Comparison of ENCODE assay signal across 30 cellular contexts in the genomic region with DNA sequence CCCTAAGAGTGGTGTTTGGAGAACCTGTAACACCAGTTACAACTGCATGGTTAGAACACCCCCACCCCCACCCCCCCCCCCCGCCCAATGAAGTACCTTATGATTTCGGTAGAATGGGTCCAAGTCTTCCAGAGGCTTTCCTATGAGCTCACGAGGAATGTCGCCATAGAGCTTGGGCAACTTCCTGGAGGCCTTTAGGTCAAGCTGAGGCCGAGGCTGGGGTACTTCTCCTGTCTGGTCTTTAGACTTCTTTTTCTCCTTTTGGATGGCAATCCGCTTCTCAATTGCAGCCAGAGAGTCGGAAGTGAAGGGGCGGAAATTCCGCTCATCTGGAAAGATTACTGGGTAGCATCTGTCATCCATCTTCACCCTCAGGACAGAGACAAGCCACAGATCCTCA.
"Had no signal": no experiment of that assay in that cellular context is flagged by ENCODE, and none has a peak within 500 bp of the region (broad histone marks: within the 10 kb centered on the region; RNA-seq: fewer than 3 reads in every experiment).

No MANE protein-coding gene starts in this region.

- H3K9me3 ChIP-seq: esophagus squamous epithelium, gastroesophageal sphincter had no signal

- H3K9me3 Mint-ChIP-seq: activated B cell treated with CpG ODN at 0.5 μM for 24 hours; activated CD8-positive, alpha-beta T cell treated with anti-CD3 and anti-CD28 coated beads for 36 hours; activated T-cell treated with anti-CD3 and anti-CD28 coated beads, Interleukin-2, amount 50 U/mL, for 4 hours; activated T-helper 17 cell treated with anti-CD3 and anti-CD28 coated beads, Interleukin-2, amount 50 U/mL, for 72 hours; central memory CD8-positive, alpha-beta T cell; effector memory CD8-positive, alpha-beta T cell; T-helper 2 cell treated with Interferon-gamma antibody and Interleukin-4, amounts not matched to agents 5 μg/mL and 100 μg/mL, for 36 hours had no signal

- H3K4me1 ChIP-seq: esophagus squamous epithelium, gastroesophageal sphincter had no signal

- H3K4me1 Mint-ChIP-seq: activated B cell treated with CpG ODN at 0.5 μM for 24 hours; activated T-helper 17 cell treated with anti-CD3 and anti-CD28 coated beads, Interleukin-2, amount 50 U/mL, for 72 hours; central memory CD8-positive, alpha-beta T cell; T-helper 17 cell had no signal

- H3K4me3 Mint-ChIP-seq: activated B cell treated with CpG ODN at 0.5 μM for 24 hours; activated CD8-positive, alpha-beta T cell treated with anti-CD3 and anti-CD28 coated beads for 36 hours; activated naive CD8-positive, alpha-beta T cell; activated T-cell treated with anti-CD3 and anti-CD28 coated beads, Interleukin-2, amount 50 U/mL, for 4 hours; activated T-helper 17 cell treated with anti-CD3 and anti-CD28 coated beads, Interleukin-2, amount 50 U/mL, for 72 hours; central memory CD8-positive, alpha-beta T cell; effector memory CD8-positive, alpha-beta T cell; T-helper 17 cell; T-helper 2 cell treated with Interferon-gamma antibody and Interleukin-4, amounts not matched to agents 5 μg/mL and 100 μg/mL, for 36 hours had no signal

- H3K36me3 Mint-ChIP-seq: activated naive CD8-positive, alpha-beta T cell had no signal

- H3K4me3 ChIP-seq: coronary artery, esophagus squamous epithelium, gastroesophageal sphincter had no signal

- H3K27me3 ChIP-seq: brain microvascular endothelial cell, esophagus squamous epithelium, gastroesophageal sphincter had no signal

- DNase-seq: activated B cell treated with CpG ODN at 0.5 μM for 24 hours; activated CD4-positive, alpha-beta T cell treated with anti-CD3 and anti-CD28 coated beads for 48 hours; activated CD4-positive, alpha-beta T cell treated with anti-CD3 and anti-CD28 coated beads, Interleukin-2, amount 50 U/mL, for 1 hour; activated CD4-positive, alpha-beta T cell treated with anti-CD3 and anti-CD28 coated beads, Interleukin-2, amount 50 U/mL, for 48 hours; activated CD8-positive, alpha-beta memory T cell treated with anti-CD3 and anti-CD28 coated beads for 24 hours; activated CD8-positive, alpha-beta T cell treated with anti-CD3 and anti-CD28 coated beads for 36 hours; activated effector memory CD4-positive, alpha-beta T cell treated with Interleukin-2 at 50 U/mL for 16 hours; activated gamma-delta T cell treated with Interleukin-2 at 50 U/mL for 16 hours; activated naive CD4-positive, alpha-beta T cell treated with anti-CD3 and anti-CD28 coated beads, Interleukin-2, amount 50 U/mL, for 16 hours; activated naive CD4-positive, alpha-beta T cell treated with Interleukin-2 at 50 U/mL for 16 hours; activated T-cell treated with anti-CD3 and anti-CD28 coated beads, Interleukin-2, amount 50 U/mL, for 4 hours; amniotic stem cell; anterior cingulate cortex; brain microvascular endothelial cell; dermis blood vessel endothelial cell; effector CD4-positive, alpha-beta T cell; effector memory CD8-positive, alpha-beta T cell; erythroblast; esophagus squamous epithelium; foreskin melanocyte; T-helper 1 cell; T-helper 17 cell had no signal

- H3K27me3 Mint-ChIP-seq: activated CD8-positive, alpha-beta T cell treated with anti-CD3 and anti-CD28 coated beads for 36 hours; activated naive CD8-positive, alpha-beta T cell had no signal

- H3K36me3 ChIP-seq: brain microvascular endothelial cell, esophagus squamous epithelium, gastroesophageal sphincter had no signal

- H3K27ac ChIP-seq: brain microvascular endothelial cell, coronary artery, esophagus squamous epithelium, gastroesophageal sphincter, VCaP had no signal

- ATAC-seq: activated CD4-positive, CD25-positive, alpha-beta regulatory T cell treated with anti-CD3 and anti-CD28 coated beads, Interleukin-2, amount 50 U/mL, for 24 hours; activated CD8-positive, alpha-beta T cell treated with anti-CD3 and anti-CD28 coated beads for 36 hours; activated T-cell treated with anti-CD3 and anti-CD28 coated beads, Interleukin-2, amount 50 U/mL, for 4 hours; activated T-helper 17 cell treated with anti-CD3 and anti-CD28 coated beads, Interleukin-2, amount 50 U/mL, for 72 hours; effector memory CD8-positive, alpha-beta T cell; gastroesophageal sphincter; T-helper 17 cell had no signal

- H3K27ac Mint-ChIP-seq: activated B cell treated with CpG ODN at 0.5 μM for 24 hours; activated CD8-positive, alpha-beta T cell treated with anti-CD3 and anti-CD28 coated beads for 36 hours; activated naive CD8-positive, alpha-beta T cell; activated T-helper 17 cell treated with anti-CD3 and anti-CD28 coated beads, Interleukin-2, amount 50 U/mL, for 72 hours; effector memory CD8-positive, alpha-beta T cell; T-helper 17 cell; T-helper 2 cell treated with Interferon-gamma antibody and Interleukin-4, amounts not matched to agents 5 μg/mL and 100 μg/mL, for 36 hours had no signal
